Comparison of ENCODE assay signal across 1 cellular context in genomic region chr13:113378825-113379224, GRCh38.
A peak's percentile ranks its signal among the peaks of the same experiment; 100 is the strongest.
TF ChIP-seq lines count a peak whose summit lies in the region.

No MANE protein-coding gene starts in this region.

TF ChIP-seq in GM23338, 12 proteins besides CTCF, POLR2A, EP300 and RAD21 (continued from another document):
- TF ChIP-seq REST (IDR thresholded peaks at IDR 0.05; ENCODE audit: unreplicated experiment), result peak; percentile 28
